In genomic region chr20:43666376-43667328, GRCh38 we compare ENCODE assay signal across 8 cellular contexts. TPM values are rescaled to one million over a fixed set of nuclear protein-coding genes. Genes with fewer than 3 reads are reported as not detected.
A peak's percentile ranks its signal among the peaks of the same experiment; 100 is the strongest.
DNase-seq lines count a peak whose midpoint lies in the region; ATAC-seq lines count a peak whose summit lies in the region.

MYBL2 (plus strand) TSS chr20:43667114; CDS start chr20:43667284, 170 bp downstream.

- DNase-seq in AG08396 (ENCODE audit: low spot score) = peak; percentile 91
- peak; percentile 51 for DNase-seq in NCI-H345 treated with DMSO at 0.1 percent for 48 hours (lab: John Stamatoyannopoulos, UW; ENCODE audit: unreplicated experiment)
- DNase-seq in activated CD4-positive, alpha-beta T cell treated with anti-CD3 and anti-CD28 coated beads for 4 hours = peak; percentile 57 to 62
- DNase-seq in dermis blood vessel endothelial cell = peak; percentile 73
- peak; percentile 63 for DNase-seq in mesenchymal stem cell
- DNase-seq in stimulated activated CD8-positive, alpha-beta memory T cell treated with anti-CD3 and anti-CD28 coated beads, Interleukin-7, amount 100 ng/mL, for 1 hour (ENCODE audit: low read depth in 2 of 2) = peak; percentile 24 to 46

- H2BK5ac ChIP-seq in mesenchymal stem cell (ENCODE audit: low read depth, low read length, poor library complexity, severe bottlenecking) = no peak within 1 kb of the TSS

- peak within 1 kb of the TSS in 1 of 2 experiments; percentile 57 for H3K18ac ChIP-seq in mesenchymal stem cell (ENCODE audit: low read depth in 1 of 2, low read length in 2 of 2)

- H2AFZ ChIP-seq in mesenchymal stem cell (ENCODE audit: low read depth, low read length) = peak within 1 kb of the TSS; percentile 93

- H3K9me3 ChIP-seq in mesenchymal stem cell (ENCODE audit: control insufficient read depth, low read length) = no peaks in the 10 kb centered on the region

- H4K91ac ChIP-seq in mesenchymal stem cell (ENCODE audit: low read length) = no peak within 1 kb of the TSS

- no peak within 1 kb of the TSS for H3K9ac ChIP-seq in mesenchymal stem cell (ENCODE audit: low read length)

- H3K23ac ChIP-seq in mesenchymal stem cell (ENCODE audit: low read length in 2 of 2) = peak within 1 kb of the TSS in 1 of 2 experiments; percentile 46

- H3K4me1 ChIP-seq in mesenchymal stem cell (ENCODE audit: control insufficient read depth, insufficient read depth, low read depth, low read length) = peaks cover 22% of the 10 kb centered on the region

- ATAC-seq in GM18861 (IDR thresholded peaks at IDR 0.05; ENCODE audit: unreplicated experiment) (peak; percentile 68), HG03095 (IDR thresholded peaks at IDR 0.05; ENCODE audit: unreplicated experiment) (peak; percentile 54)

- peak within 1 kb of the TSS; percentile 62 to 67 for H3K4me3 ChIP-seq in mesenchymal stem cell (ENCODE audit: insufficient read depth in 1 of 2, low read depth in 1 of 2, low read length in 2 of 2)

- WGBS in mesenchymal stem cell = 29% methylated on average over 33 of the region's 90 CpGs

- H3K4ac ChIP-seq in mesenchymal stem cell (ENCODE audit: low read depth in 1 of 2, low read length in 2 of 2) = no peak within 1 kb of the TSS

- no peak within 1 kb of the TSS for H2AK5ac ChIP-seq in mesenchymal stem cell (ENCODE audit: low read length, severe bottlenecking)

- H4K8ac ChIP-seq in mesenchymal stem cell (ENCODE audit: low read length) = peak within 1 kb of the TSS; percentile 59

- peaks cover 11% of the 10 kb centered on the region for H3K79me1 ChIP-seq in mesenchymal stem cell (replicated peaks; ENCODE audit: low read length, poor library complexity, severe bottlenecking)

- peak within 1 kb of the TSS; percentile 18 for H2BK15ac ChIP-seq in mesenchymal stem cell (ENCODE audit: low read depth, poor library complexity, severe bottlenecking)

- no peaks in the 10 kb centered on the region for H3K36me3 ChIP-seq in mesenchymal stem cell (ENCODE audit: control insufficient read depth in 1 of 2, insufficient read depth in 2 of 2, low read depth in 1 of 2, low read length in 2 of 2)

- no peak within 1 kb of the TSS for H3K14ac ChIP-seq in mesenchymal stem cell (ENCODE audit: low read length in 2 of 2)

- H3K27me3 ChIP-seq in mesenchymal stem cell (ENCODE audit: control insufficient read depth in 1 of 2, insufficient read depth in 1 of 2, low read length in 2 of 2) = peaks cover 0 to 16% of the 10 kb centered on the region in 2 experiments

- H3K27ac ChIP-seq in mesenchymal stem cell (ENCODE audit: low read length, poor library complexity, severe bottlenecking) = no peak within 1 kb of the TSS

- no peak within 1 kb of the TSS for H2BK12ac ChIP-seq in mesenchymal stem cell (ENCODE audit: low read length in 2 of 2)

- H2BK120ac ChIP-seq in mesenchymal stem cell (ENCODE audit: low read depth, low read length) = no peak within 1 kb of the TSS

- peak within 1 kb of the TSS; percentile 95 for H3K4me2 ChIP-seq in mesenchymal stem cell (ENCODE audit: low read length, poor library complexity, severe bottlenecking)

RNA-seq across cellular contexts. Expression of gene MYBL2, which starts in this region (rescaled TPM):
- total RNA-seq in dermis blood vessel endothelial cell = 8.7 and 45.0 TPM in 2 replicates
- polyA plus RNA-seq in mesenchymal stem cell (2013, experiment 1 of 2) = 10.5 TPM
- polyA plus RNA-seq in mesenchymal stem cell (2013, experiment 2 of 2) = 10.6 TPM

Comparison
In these comparisons a context has a peak if more than half of its experiments do, and no peak if none do; other contexts are left out.
1. DNase-seq: peak in every context shown above with its lines; median percentile 91 in AG08396; 73 in dermis blood vessel endothelial cell; 63 in mesenchymal stem cell; 60 in activated CD4-positive, alpha-beta T cell treated with anti-CD3 and anti-CD28 coated beads for 4 hours; 51 in NCI-H345 treated with DMSO at 0.1 percent for 48 hours; 35 in stimulated activated CD8-positive, alpha-beta memory T cell treated with anti-CD3 and anti-CD28 coated beads, Interleukin-7, amount 100 ng/mL, for 1 hour.